Comparison of ENCODE assay signal across 8 cellular contexts in the genomic region with DNA sequence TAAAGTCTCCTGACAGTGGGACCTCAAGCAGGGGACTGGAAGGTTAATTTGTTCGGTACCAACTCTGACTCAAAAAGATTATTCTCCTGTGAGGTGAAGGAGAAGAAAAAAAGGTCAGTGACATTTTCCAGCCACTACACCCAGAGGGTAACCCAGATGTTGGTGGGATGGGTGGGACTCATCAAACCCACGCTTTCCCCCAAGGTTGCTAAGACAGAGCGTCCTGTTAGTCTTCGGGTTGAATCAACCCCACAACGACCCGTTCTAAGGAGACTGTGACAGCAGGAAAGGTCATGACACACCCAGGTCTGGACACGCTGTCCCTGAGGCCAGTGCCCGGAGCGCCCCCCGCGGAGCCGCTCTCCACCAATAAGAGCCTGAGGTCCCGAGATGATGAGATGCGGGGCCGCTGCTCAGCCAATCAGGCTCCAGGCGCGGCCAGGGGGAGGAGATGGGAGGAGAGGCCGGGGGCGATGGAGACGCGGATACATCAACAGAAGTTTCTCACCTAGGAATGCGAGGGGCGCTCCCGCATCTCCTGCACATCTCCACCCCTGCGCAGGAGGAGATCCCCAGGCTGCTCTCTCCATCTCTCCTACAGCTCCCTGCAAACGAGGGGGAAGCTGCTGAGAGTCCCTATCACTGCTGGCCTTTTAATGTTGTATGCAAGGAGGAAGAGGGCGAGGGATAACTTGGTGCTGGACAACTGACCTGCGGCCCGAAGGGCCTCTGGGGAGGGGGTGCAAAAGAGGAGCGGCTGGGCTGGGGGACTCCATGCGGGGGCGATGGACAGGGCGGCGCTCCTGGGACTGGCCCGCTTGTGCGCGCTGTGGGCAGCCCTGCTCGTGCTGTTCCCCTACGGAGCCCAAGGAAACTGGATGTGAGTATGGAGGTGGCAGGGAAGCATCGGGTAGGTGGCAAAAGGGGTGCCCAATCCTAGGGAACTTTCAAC. TPM values are rescaled to one million over a fixed set of nuclear protein-coding genes. Genes with fewer than 3 reads are reported as not detected.
DNase-seq lines count a peak whose midpoint lies in the region; ATAC-seq and TF ChIP-seq lines count a peak whose summit lies in the region.

A gene with protein sequence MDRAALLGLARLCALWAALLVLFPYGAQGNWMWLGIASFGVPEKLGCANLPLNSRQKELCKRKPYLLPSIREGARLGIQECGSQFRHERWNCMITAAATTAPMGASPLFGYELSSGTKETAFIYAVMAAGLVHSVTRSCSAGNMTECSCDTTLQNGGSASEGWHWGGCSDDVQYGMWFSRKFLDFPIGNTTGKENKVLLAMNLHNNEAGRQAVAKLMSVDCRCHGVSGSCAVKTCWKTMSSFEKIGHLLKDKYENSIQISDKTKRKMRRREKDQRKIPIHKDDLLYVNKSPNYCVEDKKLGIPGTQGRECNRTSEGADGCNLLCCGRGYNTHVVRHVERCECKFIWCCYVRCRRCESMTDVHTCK (plus strand): TSS at position 493 of the 952 bp plus-strand sequence. CDS start 293 bp downstream, at position 786.

- no peak for DNase-seq in A673 (ENCODE audit: low spot score)
- DNase-seq in activated T-helper 2 cell treated with anti-CD3 and anti-CD28 coated beads, Interferon-gamma antibody, Interleukin-2, Interleukin-4, amounts not matched to agents 10 μg/mL and 5 μg/mL and 100 μg/mL, durations not matched to agents 14 hours and 24 hours and 36 hours (ENCODE audit: low spot score): no peak
- peak; percentile 23 for DNase-seq in stimulated activated naive CD8-positive, alpha-beta T cell treated with anti-CD3 and anti-CD28 coated beads, Interleukin-15, Interleukin-2, amounts not matched to agents 100 U/mL and 50 U/mL, for 24 hours
- no peak for DNase-seq in HuH-7 (ENCODE audit: low spot score)

- H3K9me3 Mint-ChIP-seq in activated T-helper 2 cell treated with anti-CD3 and anti-CD28 coated beads, Interferon-gamma antibody, Interleukin-2, Interleukin-4, amounts not matched to agents 10 μg/mL and 5 μg/mL and 100 μg/mL, durations not matched to agents 14 hours and 24 hours and 36 hours: no peaks in the 10 kb centered on the region

- H3K4me1 ChIP-seq in A673 (ENCODE audit: insufficient read depth, low read length, poor library complexity, severe bottlenecking): peaks cover 15% of the 10 kb centered on the region

- peak; percentile 9 for ATAC-seq in GM21576 (IDR thresholded peaks at IDR 0.05; ENCODE audit: unreplicated experiment)
- peak; percentile 84 for ATAC-seq in stimulated activated naive CD8-positive, alpha-beta T cell treated with anti-CD3 and anti-CD28 coated beads, Interleukin-15, Interleukin-2, amounts not matched to agents 100 U/mL and 50 U/mL, for 24 hours
- ATAC-seq in HG02623 (IDR thresholded peaks at IDR 0.05; ENCODE audit: unreplicated experiment): no peak
- no peak for ATAC-seq in HG03439 (IDR thresholded peaks at IDR 0.05; ENCODE audit: unreplicated experiment)

- no TSS peak for BruUV-seq in A673 (replicated peaks; lab: Mats Ljungman, UMichigan)

- H3K4me3 Mint-ChIP-seq in activated T-helper 2 cell treated with anti-CD3 and anti-CD28 coated beads, Interferon-gamma antibody, Interleukin-2, Interleukin-4, amounts not matched to agents 10 μg/mL and 5 μg/mL and 100 μg/mL, durations not matched to agents 14 hours and 24 hours and 36 hours (ENCODE audit: low read depth): peak within 1 kb of the TSS; percentile 38

- no peaks in the 10 kb centered on the region for H3K36me3 ChIP-seq in A673 (ENCODE audit: insufficient read depth, low read length, poor library complexity, severe bottlenecking)

- H3K4me3 ChIP-seq in A673 (ENCODE audit: low read depth, low read length, poor library complexity, severe bottlenecking) (peak within 1 kb of the TSS; percentile 27), iPS-18c (ENCODE audit: insufficient read depth, low read depth, low read length) (peak within 1 kb of the TSS; percentile 58)

- H3K4me1 Mint-ChIP-seq in activated T-helper 2 cell treated with anti-CD3 and anti-CD28 coated beads, Interferon-gamma antibody, Interleukin-2, Interleukin-4, amounts not matched to agents 10 μg/mL and 5 μg/mL and 100 μg/mL, durations not matched to agents 14 hours and 24 hours and 36 hours (ENCODE audit: low read depth): peaks cover 11% of the 10 kb centered on the region

- CTCF ChIA-PET in A673 (lab: Charles Lee): no interaction called here

- H3K36me3 Mint-ChIP-seq in activated T-helper 2 cell treated with anti-CD3 and anti-CD28 coated beads, Interferon-gamma antibody, Interleukin-2, Interleukin-4, amounts not matched to agents 10 μg/mL and 5 μg/mL and 100 μg/mL, durations not matched to agents 14 hours and 24 hours and 36 hours (ENCODE audit: low read depth): no peaks in the 10 kb centered on the region

- H3K9me3 ChIP-seq in A673 (ENCODE audit: low read depth, low read length, poor library complexity, severe bottlenecking) (no peaks in the 10 kb centered on the region), iPS-18c (ENCODE audit: control insufficient read depth, insufficient read depth, low read length) (no peaks in the 10 kb centered on the region)

- no peak within 1 kb of the TSS for H3K27ac ChIP-seq in A673 (ENCODE audit: low read depth, low read length, poor library complexity, severe bottlenecking)

- intact Hi-C loops in A673 (cut with micrococcal nuclease; ENCODE audit: unreplicated experiment): no loop called here
- intact Hi-C loops in activated T-helper 2 cell treated with anti-CD3 and anti-CD28 coated beads, Interferon-gamma antibody, Interleukin-2, Interleukin-4, amounts not matched to agents 10 μg/mL and 5 μg/mL and 100 μg/mL, durations not matched to agents 14 hours and 24 hours and 36 hours (cut with micrococcal nuclease): no loop called here

- H3K27me3 ChIP-seq in A673 (replicated peaks; ENCODE audit: insufficient read depth, low read depth, low read length, poor library complexity): peaks cover 74% of the 10 kb centered on the region

- no peak within 1 kb of the TSS for H3K27ac Mint-ChIP-seq in activated T-helper 2 cell treated with anti-CD3 and anti-CD28 coated beads, Interferon-gamma antibody, Interleukin-2, Interleukin-4, amounts not matched to agents 10 μg/mL and 5 μg/mL and 100 μg/mL, durations not matched to agents 14 hours and 24 hours and 36 hours

- POLR2A ChIA-PET in A673 (lab: Charles Lee; ENCODE audit: low non-redundant PET): no interaction called here

- H3K27me3 Mint-ChIP-seq in activated T-helper 2 cell treated with anti-CD3 and anti-CD28 coated beads, Interferon-gamma antibody, Interleukin-2, Interleukin-4, amounts not matched to agents 10 μg/mL and 5 μg/mL and 100 μg/mL, durations not matched to agents 14 hours and 24 hours and 36 hours (ENCODE audit: low read depth): peaks cover 64% of the 10 kb centered on the region

- TF ChIP-seq CTCF in A673 (conservative IDR thresholded peaks at IDR 0.05; ENCODE audit: low read depth, low read length): no peak

RNA-seq across cellular contexts. Expression of the gene that starts here (rescaled TPM):
- not detected in 2 replicates for total RNA-seq in A673 (2021)
- total RNA-seq in activated T-helper 2 cell treated with anti-CD3 and anti-CD28 coated beads, Interferon-gamma antibody, Interleukin-2, Interleukin-4, amounts not matched to agents 10 μg/mL and 5 μg/mL and 100 μg/mL, durations not matched to agents 14 hours and 24 hours and 36 hours: not detected in 2 replicates

Comparison
In these comparisons a context has a peak if more than half of its experiments do, and no peak if none do; other contexts are left out.
1. ATAC-seq: peak in GM21576 (single experiment) and stimulated activated naive CD8-positive, alpha-beta T cell treated with anti-CD3 and anti-CD28 coated beads, Interleukin-15, Interleukin-2, amounts not matched to agents 100 U/mL and 50 U/mL, for 24 hours (single experiment); none in HG02623 (single experiment) and HG03439 (single experiment).